ENCODE assay signal across 1 cellular context in genomic region chr2:70243804-70244584, GRCh38.
TF ChIP-seq lines count a peak whose summit lies in the region.

No MANE protein-coding gene starts in this region.

TF ChIP-seq in endothelial cell of umbilical vein, 7 proteins besides CTCF, POLR2A, EP300 and RAD21:
- TF ChIP-seq FOS (IDR thresholded peaks at IDR 0.05; ENCODE audit: borderline replicate concordance, insufficient read depth, low read length) (no peak), POLR2AphosphoS5 (IDR thresholded peaks at IDR 0.05; ENCODE audit: insufficient read depth, low read depth, low read length) (no peak), JUN (IDR thresholded peaks at IDR 0.05; ENCODE audit: borderline replicate concordance, insufficient read depth, insufficient read length, low read depth) (no peak), GATA2 (IDR thresholded peaks at IDR 0.05; ENCODE audit: insufficient read depth, insufficient read length, low read depth, low read length) (no peak), EZH2 (IDR thresholded peaks at IDR 0.05; ENCODE audit: borderline replicate concordance, low read depth, low read length, severe bottlenecking) (no peak), MAX (IDR thresholded peaks at IDR 0.05; ENCODE audit: insufficient read depth, insufficient read length) (no peak), MYC (IDR thresholded peaks at IDR 0.05; ENCODE audit: low read depth, low read length) (no peak)
